In genomic region chr21:14645702-14646101, GRCh38 we compare ENCODE assay signal across 35 cellular contexts.
"Had no signal": no experiment of that assay in that cellular context is flagged by ENCODE, and none has a peak within 500 bp of the region (broad histone marks: within the 10 kb centered on the region; RNA-seq: fewer than 3 reads in every experiment).

No MANE protein-coding gene starts in this region.

- H3K36me3 ChIP-seq: MG63 had no signal

- H3K4me3 ChIP-seq: MG63 had no signal

- H3K9me3 ChIP-seq: MG63 had no signal

- H3K27me3 ChIP-seq: MG63 had no signal

- DNase-seq: Karpas-422, Kasumi-1, MG63, MM.1S, MV-4-11, NCI-H1048, NCI-H1092, NCI-H1092 treated with DMSO at 0.1 percent for 48 hours, NCI-H1105, NCI-H1105 treated with DMSO at 0.1 percent for 48 hours, NCI-H1417, NCI-H1417 treated with DMSO at 0.1 percent for 48 hours, NCI-H1436, NCI-H1436 treated with DMSO at 0.1 percent for 48 hours, NCI-H146, NCI-H1694, NCI-H1694 treated with DMSO at 0.1 percent for 48 hours, NCI-H187, NCI-H187 treated with DMSO at 0.1 percent for 48 hours, NCI-H1930, NCI-H2029, NCI-H2029 treated with DMSO at 0.1 percent for 48 hours, NCI-H2081, NCI-H2081 treated with DMSO at 0.1 percent for 48 hours, NCI-H2107, NCI-H2171, NCI-H2171 treated with DMSO at 0.1 percent for 48 hours, NCI-H2227 treated with DMSO at 0.1 percent for 48 hours, NCI-H226, NCI-H345, NCI-H446, NCI-H446 treated with DMSO at 0.1 percent for 48 hours, NCI-H510A, NCI-H510A treated with DMSO at 0.1 percent for 48 hours, NCI-H524 had no signal
